ENCODE assay signal across 6 cellular contexts in the genomic region with DNA sequence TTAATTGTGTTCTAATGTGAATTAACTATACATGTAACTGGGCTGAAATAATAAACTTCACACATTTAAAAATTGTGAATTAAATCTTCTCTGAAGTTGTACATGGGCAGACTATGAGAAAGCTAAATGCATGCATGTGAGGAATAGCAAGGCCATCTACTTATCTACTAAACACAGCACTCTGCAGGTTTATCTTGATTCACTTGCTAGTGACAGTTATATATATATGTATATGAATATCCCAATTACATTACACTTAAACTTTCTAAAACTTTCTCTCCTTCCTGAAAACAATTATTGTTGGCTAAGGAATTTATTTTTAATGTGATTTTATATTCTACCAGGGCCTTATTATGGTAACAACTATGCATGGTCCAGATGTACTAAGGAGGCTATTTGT.
"Had no signal": no experiment of that assay in that cellular context is flagged by ENCODE, and none has a peak within 500 bp of the region (broad histone marks: within the 10 kb centered on the region; RNA-seq: fewer than 3 reads in every experiment).

No MANE protein-coding gene starts in this region.

- ATAC-seq: GM23338, HepG2 had no signal

- H3K27me3 Mint-ChIP-seq: IgD-negative memory B cell had no signal

- DNase-seq: H9, HCEC 1CT had no signal

- H3K9me3 Mint-ChIP-seq: GM23338, H9, IgD-negative memory B cell had no signal

- H3K27ac ChIP-seq: HL-60 had no signal

- H3K36me3 Mint-ChIP-seq: IgD-negative memory B cell had no signal

- H3K27ac Mint-ChIP-seq: GM23338, H9 had no signal

- H3K4me3 Mint-ChIP-seq: GM23338, H9 had no signal

- H3K4me3 ChIP-seq: GM23338 had no signal
